In the genomic region with DNA sequence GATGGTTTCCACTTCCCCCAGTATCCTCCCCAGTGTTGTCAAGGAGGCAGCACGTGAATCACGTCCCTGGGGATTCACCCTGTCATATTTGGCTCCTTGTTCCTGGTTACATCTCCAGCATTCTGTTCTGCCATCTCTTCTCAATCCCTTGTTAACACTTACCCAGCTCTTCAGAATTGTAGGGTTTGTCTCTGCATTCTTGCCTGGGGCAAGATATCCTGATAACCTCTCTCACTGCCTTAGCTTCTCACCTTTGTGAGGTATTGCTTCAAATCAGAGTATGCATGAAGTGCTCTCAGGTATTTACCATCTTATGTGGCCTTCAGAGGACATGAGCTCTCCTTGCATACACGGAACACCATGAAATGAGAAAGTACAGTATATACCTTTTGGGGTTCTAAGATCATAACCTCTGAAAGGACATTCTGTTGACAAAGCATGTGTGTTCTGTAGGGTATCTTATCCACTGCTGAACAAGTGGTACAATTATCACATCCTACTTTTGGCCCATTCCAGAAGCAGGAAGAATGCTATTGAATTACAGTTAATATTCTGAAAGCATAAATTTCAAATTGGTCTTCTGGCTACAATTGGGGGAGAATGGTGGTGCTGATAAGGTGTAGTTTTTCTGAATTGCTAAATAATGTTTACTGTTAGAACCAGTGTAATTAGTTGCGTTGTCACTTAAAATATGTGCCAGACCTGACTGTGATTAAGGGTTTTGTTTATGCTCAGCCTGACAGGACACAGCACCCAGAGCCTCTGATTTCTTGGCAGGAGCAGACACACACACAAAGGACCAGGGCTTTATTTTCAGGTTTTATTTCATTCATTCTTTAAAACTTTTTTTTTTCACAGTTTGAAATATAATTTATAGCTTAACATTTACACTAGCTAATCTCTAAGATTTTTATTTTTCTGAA, we compare ENCODE assay signal across 18 cellular contexts. TPM values are rescaled to one million over a fixed set of nuclear protein-coding genes. Genes with fewer than 3 reads are reported as not detected.
DNase-seq lines count a peak whose midpoint lies in the region; ATAC-seq and TF ChIP-seq lines count a peak whose summit lies in the region.
"Had no signal": no experiment of that assay in that cellular context is flagged by ENCODE, and none has a peak within 500 bp of the region (broad histone marks: within the 10 kb centered on the region; RNA-seq: fewer than 3 reads in every experiment).

No MANE protein-coding gene starts in this region.

- ATAC-seq in GM19397 (IDR thresholded peaks at IDR 0.05; ENCODE audit: unreplicated experiment) = no peak
- ATAC-seq: effector memory CD8-positive, alpha-beta T cell had no signal

- H3K4me3 ChIP-seq in fibroblast of mammary gland (ENCODE audit: control insufficient read depth, low read depth, low read length) = no peak overlapping the region
- H3K4me3 ChIP-seq: adrenal gland, hepatocyte, testis had no signal

- TF ChIP-seq CTCF in fibroblast of mammary gland (conservative IDR thresholded peaks at IDR 0.05; ENCODE audit: control insufficient read depth, insufficient read depth, low read depth, low read length) = no peak

- peak in 2 of 3 experiments; percentile 14 to 63 for DNase-seq in NCI-H1417 (lab: John Stamatoyannopoulos, UW)
- DNase-seq in NCI-H1417 treated with DMSO at 0.1 percent for 48 hours (lab: John Stamatoyannopoulos, UW) = no peak
- peak; percentile 52 for DNase-seq in NCI-H69 (lab: John Stamatoyannopoulos, UW)
- peak; percentile 27 for DNase-seq in fibroblast of mammary gland (ENCODE audit: low read depth)
- DNase-seq in renal cortical epithelial cell (ENCODE audit: low read depth) = peak; percentile 5
- DNase-seq in amygdala (lab: John Stamatoyannopoulos, UW) = no peak
- no peak for DNase-seq in cerebellum (ENCODE audit: low spot score)
- DNase-seq: activated CD4-positive, alpha-beta T cell treated with anti-CD3 and anti-CD28 coated beads for 4 hours; activated effector memory CD4-positive, alpha-beta T cell treated with Interleukin-2 at 50 U/mL for 16 hours; adrenal gland; cerebellar nuclear complex; effector memory CD8-positive, alpha-beta T cell; HCEC 1CT; mesenchymal stem cell; NCI-H2171; testis had no signal

RNA-seq across cellular contexts. Expression of a gene that starts 32.7 kb away (rescaled TPM):
- 0.17 and 0.70 TPM in 2 replicates for total RNA-seq in renal cortical epithelial cell
- 3.7 TPM for total RNA-seq in cerebellum

RNA-seq across cellular contexts. Expression of a gene that starts 33.6 kb away (rescaled TPM):
- total RNA-seq in renal cortical epithelial cell = 24.8 and 45.9 TPM in 2 replicates
- 55.7 TPM for total RNA-seq in cerebellum

Comparison
In these comparisons a context has a peak if more than half of its experiments do, and no peak if none do; other contexts are left out.
1. DNase-seq: peak in NCI-H1417 (2 of 3), NCI-H69 (single experiment), fibroblast of mammary gland (single experiment) and renal cortical epithelial cell (single experiment); none in NCI-H1417 treated with DMSO at 0.1 percent for 48 hours (single experiment), amygdala (0 of 56) and cerebellum (single experiment).